8 cellular contexts compared by ENCODE assay signal in genomic region chr19:39435499-39436349, GRCh38. TPM values are rescaled to one million over a fixed set of nuclear protein-coding genes. Genes with fewer than 3 reads are reported as not detected.
A peak's percentile ranks its signal among the peaks of the same experiment; 100 is the strongest.
DNase-seq lines count a peak whose midpoint lies in the region; ATAC-seq and TF ChIP-seq lines count a peak whose summit lies in the region.

Gene RPS16, minus strand, starts transcription at chr19:39435949. Its CDS starts 54 bp downstream, at chr19:39435895.

- CTCF ChIA-PET in PC-9 (lab: Charles Lee) = interaction anchor here (0.6 to 1.5 kb wide), 4 partner anchors 21 to 100 kb away, joined by 3 to 5 read pairs (median 4); partner anchors contain the start of genes MED29 and PAF1

- H3K4me2 ChIP-seq in PC-9 = peak within 1 kb of the TSS; percentile 96

- TF ChIP-seq CTCF in PC-9 (conservative IDR thresholded peaks at IDR 0.05) = no peak

- POLR2A ChIA-PET in PC-9 (lab: Charles Lee; ENCODE audit: unreplicated experiment) = interaction anchor here (0.5 to 1.5 kb wide), 26 partner anchors 9 to 1342 kb away, joined by 3 to 32 read pairs (median 5); partner anchors contain the start of genes DYRK1B, EID2B, FAM98C and FBXO27

- in situ Hi-C loops in KBM-7 (cut with MboI; ENCODE audit: low pct_unique_long_range_greater_than_20kb, low sequenced_read_pairs) = no loop called here

- peak; percentile 65 for ATAC-seq in GM21619 (IDR thresholded peaks at IDR 0.05; ENCODE audit: unreplicated experiment)

- peaks cover 42% of the 10 kb centered on the region for H3K79me2 ChIP-seq in PC-9 (ENCODE audit: low read depth)

- peaks cover 58% of the 10 kb centered on the region for H3K4me1 ChIP-seq in PC-9 (replicated peaks; ENCODE audit: insufficient read depth)
- peaks cover 18 to 24% of the 10 kb centered on the region in 2 donors for H3K4me1 ChIP-seq in mucosa of rectum (ENCODE audit: control insufficient read depth in 2 of 2, insufficient read depth in 2 of 2, low read length in 2 of 2)

- no peaks in the 10 kb centered on the region for H3K9me2 ChIP-seq in PC-9 (ENCODE audit: insufficient read depth)

- no TSS peak for BruUV-seq in PC-9 (replicated peaks; lab: Mats Ljungman, UMichigan)

- H3K27ac ChIP-seq in PC-9 (peak within 1 kb of the TSS; percentile 97), epithelial cell of prostate (peak within 1 kb of the TSS; percentile 73), mucosa of rectum (ENCODE audit: low read depth in 2 of 2, low read length in 2 of 2) (peak within 1 kb of the TSS; percentile 73 to 90)

- peak within 1 kb of the TSS; percentile 71 for H2AFZ ChIP-seq in PC-9

- H3K9ac ChIP-seq in mucosa of rectum (ENCODE audit: low read depth in 1 of 2, low read length in 2 of 2) = peak within 1 kb of the TSS; percentile 77 to 98

- H4K20me1 ChIP-seq in PC-9 (ENCODE audit: insufficient read depth) = peaks cover 21% of the 10 kb centered on the region

- peaks cover 77% of the 10 kb centered on the region for H3F3A ChIP-seq in PC-9 (ENCODE audit: insufficient read depth, low read depth)

- H3K4me3 ChIP-seq in PC-9 = peak within 1 kb of the TSS; percentile 91
- H3K4me3 ChIP-seq in mucosa of rectum (ENCODE audit: low read length in 2 of 2) = peak within 1 kb of the TSS; percentile 97

- H3K9me3 ChIP-seq in PC-9 (ENCODE audit: insufficient read depth, low read depth) (no peaks in the 10 kb centered on the region), mucosa of rectum (ENCODE audit: control insufficient read depth in 2 of 2, low read length in 2 of 2) (no peaks in the 10 kb centered on the region)

- peaks cover 32% of the 10 kb centered on the region for H3K36me3 ChIP-seq in PC-9 (ENCODE audit: low read depth)
- peaks cover 22 to 26% of the 10 kb centered on the region in 2 donors for H3K36me3 ChIP-seq in mucosa of rectum (ENCODE audit: control insufficient read depth in 2 of 2, insufficient read depth in 2 of 2, low read length in 2 of 2)

- peak; percentile 98 for DNase-seq in DMS153 (lab: John Stamatoyannopoulos, UW)
- peak; percentile 98 for DNase-seq in KBM-7
- DNase-seq in PC-9 = peak; percentile 91 to 99
- peak; percentile 100 for DNase-seq in activated T-cell treated with anti-CD3 and anti-CD28 coated beads for 48 hours (ENCODE audit: low read depth)
- DNase-seq in epithelial cell of prostate (ENCODE audit: low read depth, low spot score) = peak; percentile 83
- peak; percentile 98 to 99 for DNase-seq in stimulated activated CD8-positive, alpha-beta memory T cell treated with anti-CD3 and anti-CD28 coated beads, Interleukin-4, amount 100 ng/mL, for 4 hours (ENCODE audit: low read depth in 2 of 2, low spot score in 1 of 2)

- intact Hi-C loops in PC-9 (cut with micrococcal nuclease; ENCODE audit: unreplicated experiment) = loop anchor here (1.0 kb wide), 1 partner anchor 23 kb away; the partner anchor contains the start of gene PLEKHG2

- H3K27me3 ChIP-seq in PC-9 (ENCODE audit: insufficient read depth, low read depth) = no peaks in the 10 kb centered on the region
- no peaks in the 10 kb centered on the region for H3K27me3 ChIP-seq in mucosa of rectum (ENCODE audit: control insufficient read depth in 2 of 2, insufficient read depth in 2 of 2, low read length in 2 of 2)

RNA-seq across cellular contexts. Expression of gene RPS16, which starts in this region (rescaled TPM):
- 2,510 and 2,860 TPM in 2 replicates for total RNA-seq in PC-9 (2021)

Comparison
In these comparisons a context has a peak if more than half of its experiments do, and no peak if none do; other contexts are left out.
1. Peak in every context shown above with its lines: DNase-seq, ATAC-seq, H3K4me3 ChIP-seq and H3K27ac ChIP-seq.